In genomic region chr3:120040813-120041377, GRCh38 we compare ENCODE assay signal across 18 cellular contexts. TPM values are rescaled to one million over a fixed set of nuclear protein-coding genes. Genes with fewer than 3 reads are reported as not detected.
DNase-seq lines count a peak whose midpoint lies in the region; ATAC-seq and TF ChIP-seq lines count a peak whose summit lies in the region.
"Had no signal": no experiment of that assay in that cellular context is flagged by ENCODE, and none has a peak within 500 bp of the region (broad histone marks: within the 10 kb centered on the region; RNA-seq: fewer than 3 reads in every experiment).

No MANE protein-coding gene starts in this region.

- peaks cover 31% of the 10 kb centered on the region for H3K9me3 Mint-ChIP-seq in chondrocyte (ENCODE audit: low read depth)
- H3K9me3 Mint-ChIP-seq in stimulated activated naive B cell treated with anti-CD40 and anti-IgM and Interleukin-4, amounts not matched to agents 10 μg/mL and 1 μg/mL and 100 μg/mL, for 72 hours = peaks cover 41 to 46% of the 10 kb centered on the region in 2 donors

- DNase-seq in heart left ventricle (no peak), Right ventricle myocardium inferior (ENCODE audit: missing footprints) (no peak), chondrocyte (ENCODE audit: low spot score) (no peak), myocyte (ENCODE audit: low read depth) (peak; percentile 47), lower lobe of right lung (no peak), foreskin keratinocyte (no peak)
- DNase-seq in stimulated activated naive B cell treated with anti-CD40 and anti-IgM and Interleukin-4, amounts not matched to agents 10 μg/mL and 1 μg/mL and 100 μg/mL, for 72 hours = no peak
- DNase-seq: 8988T, DMS153, GDM1, IMR-90, NCI-H1417, NCI-H187, NCI-H2107, NCI-H510A treated with DMSO at 0.1 percent for 48 hours, NCI-H774 had no signal

- TF ChIP-seq POLR2A in heart left ventricle (IDR thresholded peaks at IDR 0.05) = no peak

- ATAC-seq in heart left ventricle = peak in 3 of 4 donors; percentile 6 to 55 (median 26)
- ATAC-seq in Right ventricle myocardium inferior = no peak
- ATAC-seq in stimulated activated naive B cell treated with anti-CD40 and anti-IgM and Interleukin-4, amounts not matched to agents 10 μg/mL and 1 μg/mL and 100 μg/mL, for 72 hours (replicated peaks) = no peak
- no peak for ATAC-seq in lower lobe of right lung
- no peak for ATAC-seq in foreskin keratinocyte
- ATAC-seq in GM19397 (IDR thresholded peaks at IDR 0.05; ENCODE audit: unreplicated experiment) = no peak
- ATAC-seq: PC-3 had no signal

- H3K4me1 ChIP-seq in heart left ventricle (peaks cover 0 to 20% (median 6%) of the 10 kb centered on the region in 12 donors), lower lobe of right lung (no peaks in the 10 kb centered on the region), foreskin keratinocyte (no peaks in the 10 kb centered on the region)

- 74 to 83% (median 83%) methylated on average over 7 to 8 of the region's 8 CpGs for WGBS in heart left ventricle, 4 donors

- H3K4me3 ChIP-seq in heart left ventricle (no peak overlapping the region), lower lobe of right lung (no peak overlapping the region)

- H3K27ac Mint-ChIP-seq in chondrocyte (ENCODE audit: unreplicated experiment) = peak overlapping the region; percentile 17
- peak overlapping the region; percentile 26 for H3K27ac Mint-ChIP-seq in stimulated activated naive B cell treated with anti-CD40 and anti-IgM and Interleukin-4, amounts not matched to agents 10 μg/mL and 1 μg/mL and 100 μg/mL, for 72 hours

- intact Hi-C loops in heart left ventricle (cut with DNase I) (loop anchor here in 1 of 10 donors (10.0 kb wide), 1 partner anchor 154 kb away; no protein-coding TSS in a partner anchor), Right ventricle myocardium inferior (cut with DNase I) (no loop called here), lower lobe of right lung (cut with DNase I) (no loop called here)

- H3K27ac ChIP-seq in heart left ventricle (no peak overlapping the region), lower lobe of right lung (no peak overlapping the region), foreskin keratinocyte (no peak overlapping the region)

- H3K27me3 ChIP-seq in heart left ventricle (no peaks in the 10 kb centered on the region), lower lobe of right lung (ENCODE audit: low read depth) (no peaks in the 10 kb centered on the region), foreskin keratinocyte (no peaks in the 10 kb centered on the region)

- H3K36me3 ChIP-seq in heart left ventricle (peaks cover 0 to 3% (median 0%) of the 10 kb centered on the region in 9 donors), lower lobe of right lung (no peaks in the 10 kb centered on the region)

- no peak overlapping the region for H3K4me3 Mint-ChIP-seq in chondrocyte (ENCODE audit: unreplicated experiment)
- no peak overlapping the region for H3K4me3 Mint-ChIP-seq in stimulated activated naive B cell treated with anti-CD40 and anti-IgM and Interleukin-4, amounts not matched to agents 10 μg/mL and 1 μg/mL and 100 μg/mL, for 72 hours

- no peak for TF ChIP-seq CTCF in heart left ventricle (IDR thresholded peaks at IDR 0.05)
- TF ChIP-seq CTCF in chondrocyte (IDR thresholded peaks at IDR 0.05) = no peak
- no peak for TF ChIP-seq CTCF in lower lobe of right lung (IDR thresholded peaks at IDR 0.05)
- no peak for TF ChIP-seq CTCF in foreskin keratinocyte (conservative IDR thresholded peaks at IDR 0.05)

- peaks cover 40% of the 10 kb centered on the region for H3K4me1 Mint-ChIP-seq in chondrocyte (ENCODE audit: low read depth)
- H3K4me1 Mint-ChIP-seq in stimulated activated naive B cell treated with anti-CD40 and anti-IgM and Interleukin-4, amounts not matched to agents 10 μg/mL and 1 μg/mL and 100 μg/mL, for 72 hours = peaks cover 11 to 13% of the 10 kb centered on the region in 2 donors

- H3K36me3 Mint-ChIP-seq in chondrocyte (ENCODE audit: low read depth) = peaks cover 9% of the 10 kb centered on the region
- peaks cover 61 to 76% of the 10 kb centered on the region in 2 donors for H3K36me3 Mint-ChIP-seq in stimulated activated naive B cell treated with anti-CD40 and anti-IgM and Interleukin-4, amounts not matched to agents 10 μg/mL and 1 μg/mL and 100 μg/mL, for 72 hours

- peaks cover 0 to 87% (median 38%) of the 10 kb centered on the region in 12 donors for H3K9me3 ChIP-seq in heart left ventricle
- peaks cover 49% of the 10 kb centered on the region for H3K9me3 ChIP-seq in lower lobe of right lung

- no peaks in the 10 kb centered on the region for H3K27me3 Mint-ChIP-seq in chondrocyte (ENCODE audit: low read depth)
- H3K27me3 Mint-ChIP-seq in stimulated activated naive B cell treated with anti-CD40 and anti-IgM and Interleukin-4, amounts not matched to agents 10 μg/mL and 1 μg/mL and 100 μg/mL, for 72 hours = no peaks in the 10 kb centered on the region

RNA-seq across cellular contexts. Expression of gene GSK3B, which starts 53.4 kb away (rescaled TPM):
- 10 to 100 TPM; 36.5 to 58.9 (median 49.8) TPM for total RNA-seq in heart left ventricle
- 10 to 100 TPM in 1 of 2 donors, 1 to 10 TPM in 1; 8.8 to 26.9 TPM for polyA plus RNA-seq in heart left ventricle
- total RNA-seq in Right ventricle myocardium inferior = 40.0 TPM
- 61.7 to 73.0 TPM (median 71.3 TPM) in 3 replicates for total RNA-seq in chondrocyte
- 64.4 and 68.4 TPM in 2 replicates for total RNA-seq in myocyte
- polyA plus RNA-seq in myocyte (2012) = 28.8 TPM
- total RNA-seq in lower lobe of right lung = 48.4 TPM
- total RNA-seq in foreskin keratinocyte = 92.4 and 96.0 TPM in 2 replicates
- 34.6 and 37.2 TPM in 2 replicates for polyA plus RNA-seq in foreskin keratinocyte

Comparison
In these comparisons a context has a peak if more than half of its experiments do, and no peak if none do; other contexts are left out.
1. ATAC-seq: peak in heart left ventricle (3 of 4); none in Right ventricle myocardium inferior (single experiment), stimulated activated naive B cell treated with anti-CD40 and anti-IgM and Interleukin-4, amounts not matched to agents 10 μg/mL and 1 μg/mL and 100 μg/mL, for 72 hours (0 of 2), lower lobe of right lung (0 of 2), foreskin keratinocyte (single experiment) and GM19397 (single experiment).